8 cellular contexts compared by ENCODE assay signal in the genomic region with DNA sequence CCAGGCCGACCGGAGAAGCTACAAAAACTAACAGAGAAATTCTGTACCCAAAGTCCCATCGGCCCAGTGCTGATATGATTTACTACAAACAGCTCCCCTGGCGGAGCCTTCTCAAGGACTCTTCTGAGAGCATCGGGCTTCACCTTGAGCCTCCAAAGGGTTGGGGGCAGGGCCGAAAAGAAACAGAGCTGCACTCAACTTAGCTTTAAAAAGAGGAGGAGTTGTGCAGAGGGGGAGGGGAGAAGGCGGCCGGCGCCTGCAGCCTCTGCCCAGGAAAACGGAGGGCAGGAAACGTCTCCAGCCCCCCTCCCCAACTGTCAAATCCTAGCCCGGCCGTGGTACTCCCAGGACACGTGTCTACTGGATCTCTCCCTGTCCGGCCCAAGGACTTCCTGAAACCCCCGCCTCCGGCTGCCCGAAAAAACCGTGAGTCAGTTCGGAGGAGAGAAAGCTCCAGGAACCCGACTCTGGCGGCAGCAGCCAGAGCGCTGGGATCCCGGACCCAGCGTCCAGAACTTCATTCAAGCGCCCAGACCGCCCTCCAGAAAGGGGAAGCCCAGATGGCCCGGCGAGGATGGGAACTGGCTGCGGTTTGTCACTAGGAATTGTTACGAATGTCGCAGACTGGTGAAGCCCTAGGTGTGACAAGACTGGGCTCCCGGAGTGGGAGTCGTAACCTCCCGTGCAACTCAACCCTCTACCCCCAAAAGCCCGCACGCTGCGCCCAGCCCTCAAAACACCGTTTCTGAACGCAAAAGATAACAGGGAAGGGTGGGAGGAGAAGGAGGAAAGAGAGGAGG. TPM values are rescaled to one million over a fixed set of nuclear protein-coding genes. Genes with fewer than 3 reads are reported as not detected.
DNase-seq lines count a peak whose midpoint lies in the region; ATAC-seq lines count a peak whose summit lies in the region.

No MANE protein-coding gene starts in this region.

- H3K27ac ChIP-seq in CD4-positive, alpha-beta memory T cell (ENCODE audit: low read depth, low read length): no peak overlapping the region

- CTCF ChIA-PET in CD4-positive, alpha-beta memory T cell (lab: Charles Lee; ENCODE audit: partially characterized antibody): no interaction called here

- no peak overlapping the region for H3K4me3 ChIP-seq in CD4-positive, alpha-beta memory T cell (ENCODE audit: low read length in 2 of 2)

- no peaks in the 10 kb centered on the region for H3K9me3 ChIP-seq in CD4-positive, alpha-beta memory T cell (ENCODE audit: control insufficient read depth in 1 of 2, low read length in 2 of 2)

- no peaks in the 10 kb centered on the region for H3K36me3 ChIP-seq in CD4-positive, alpha-beta memory T cell (ENCODE audit: insufficient read depth, low read length)

- intact Hi-C loops in CD4-positive, alpha-beta memory T cell (cut with micrococcal nuclease): no loop called here
- intact Hi-C loops in head of caudate nucleus (cut with DNase I): no loop called here

- ATAC-seq in GM19351 (IDR thresholded peaks at IDR 0.05; ENCODE audit: unreplicated experiment) (peak; percentile 64), HG03520 (IDR thresholded peaks at IDR 0.05; ENCODE audit: unreplicated experiment) (no peak)

- peak in 1 of 5 donors; percentile 21 for DNase-seq in CD4-positive, alpha-beta memory T cell
- DNase-seq in NCI-H187 (lab: John Stamatoyannopoulos, UW) (peak; percentile 25 to 49), head of caudate nucleus (peak; percentile 29 to 89 (median 68)), nucleus accumbens (lab: John Stamatoyannopoulos, UW) (peak in 50 of 56 donors; percentile 0 to 76 (median 30))
- DNase-seq in effector CD4-positive, alpha-beta T cell: no peak

- POLR2A ChIA-PET in CD4-positive, alpha-beta memory T cell (lab: Charles Lee; ENCODE audit: partially characterized antibody): no interaction called here

- peaks cover 36 to 38% of the 10 kb centered on the region in 2 donors for H3K27me3 Mint-ChIP-seq in CD4-positive, alpha-beta memory T cell
- H3K27me3 Mint-ChIP-seq in activated naive CD8-positive, alpha-beta T cell: peaks cover 41% of the 10 kb centered on the region

- peaks cover 0 to 3% of the 10 kb centered on the region in 2 donors for H3K36me3 Mint-ChIP-seq in CD4-positive, alpha-beta memory T cell
- H3K36me3 Mint-ChIP-seq in activated naive CD8-positive, alpha-beta T cell: no peaks in the 10 kb centered on the region

- no peaks in the 10 kb centered on the region for H3K4me1 ChIP-seq in CD4-positive, alpha-beta memory T cell (ENCODE audit: insufficient read depth, low read length)

- peaks cover 10 to 28% (median 13%) of the 10 kb centered on the region in 4 donors for H3K4me1 Mint-ChIP-seq in CD4-positive, alpha-beta memory T cell
- peaks cover 21% of the 10 kb centered on the region for H3K4me1 Mint-ChIP-seq in activated naive CD8-positive, alpha-beta T cell (ENCODE audit: low read depth)

- H3K4me3 Mint-ChIP-seq in CD4-positive, alpha-beta memory T cell: peak overlapping the region; percentile 37 to 74 (median 58)
- peak overlapping the region; percentile 74 for H3K4me3 Mint-ChIP-seq in activated naive CD8-positive, alpha-beta T cell

- H3K9me3 Mint-ChIP-seq in CD4-positive, alpha-beta memory T cell: peaks cover 0 to 4% (median 0%) of the 10 kb centered on the region in 8 donors
- no peaks in the 10 kb centered on the region for H3K9me3 Mint-ChIP-seq in activated naive CD8-positive, alpha-beta T cell (ENCODE audit: low read depth)

- H3K27me3 ChIP-seq in CD4-positive, alpha-beta memory T cell (ENCODE audit: insufficient read depth, low read length): peaks cover 9% of the 10 kb centered on the region

- no peak overlapping the region for H3K27ac Mint-ChIP-seq in CD4-positive, alpha-beta memory T cell
- no peak overlapping the region for H3K27ac Mint-ChIP-seq in activated naive CD8-positive, alpha-beta T cell

RNA-seq across cellular contexts. Expression of gene ADAMTS3, which starts 1.0 kb away (rescaled TPM):
- total RNA-seq in CD4-positive, alpha-beta memory T cell: not detected
- polyA plus RNA-seq in CD4-positive, alpha-beta memory T cell: not detected
